11 cellular contexts compared by ENCODE assay signal in genomic region chr16:25788637-25789036, GRCh38.
"Had no signal": no experiment of that assay in that cellular context is flagged by ENCODE, and none has a peak within 500 bp of the region (broad histone marks: within the 10 kb centered on the region; RNA-seq: fewer than 3 reads in every experiment).

No MANE protein-coding gene starts in this region.

- DNase-seq: GM23248, GOT3, H7, H9, HCEC 1CT, HFFc6 had no signal

- ATAC-seq: GM23338, HCT116 had no signal

- H2AFZ ChIP-seq: GM23248, GM23338 had no signal

- H3K9me3 ChIP-seq: HAP-1 had no signal

- H3K36me3 ChIP-seq: HAP-1 had no signal

- H3K4me1 ChIP-seq: HAP-1 had no signal

- H3K27ac Mint-ChIP-seq: GM23338, H9, HFFc6 had no signal

- H3K4me3 ChIP-seq: GM23248, GM23338, HAP-1 had no signal

- H3K27ac ChIP-seq: GM23248 had no signal

- H3K4me2 ChIP-seq: GM23338 had no signal

- H3K4me1 Mint-ChIP-seq: GM23338, H9 had no signal

- H3K9ac ChIP-seq: GM23248 had no signal

- H3K9me3 Mint-ChIP-seq: H9 had no signal

- FAIRE-seq: H1, H54 had no signal

- H3K4me3 Mint-ChIP-seq: GM23338, H9, HFFc6 had no signal
